Comparison of ENCODE assay signal across 10 cellular contexts in the genomic region with DNA sequence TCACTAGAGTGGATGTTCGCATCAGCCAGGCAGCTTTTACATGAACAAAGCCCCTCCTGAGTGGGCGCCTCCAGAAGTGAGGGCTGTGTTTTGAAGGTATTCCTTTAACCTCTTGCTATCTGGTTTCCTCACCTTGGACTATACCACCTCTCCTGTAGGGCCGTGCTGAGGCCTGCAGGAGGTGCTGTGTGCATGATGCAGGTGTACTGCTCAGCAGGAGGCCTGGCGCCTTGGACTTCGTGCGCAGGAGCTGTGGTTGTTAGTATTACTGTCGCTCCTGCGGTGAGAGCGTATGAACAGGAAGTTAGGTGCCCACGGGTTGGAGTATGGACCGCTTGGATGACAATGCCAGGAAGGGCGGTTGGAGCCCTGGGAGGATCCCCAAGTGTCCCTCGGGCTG.
DNase-seq lines count a peak whose midpoint lies in the region; ATAC-seq and TF ChIP-seq lines count a peak whose summit lies in the region.
"Had no signal": no experiment of that assay in that cellular context is flagged by ENCODE, and none has a peak within 500 bp of the region (broad histone marks: within the 10 kb centered on the region; RNA-seq: fewer than 3 reads in every experiment).

No MANE protein-coding gene starts in this region.

- no peaks in the 10 kb centered on the region for H3K4me1 ChIP-seq in Caco-2

- H3K27me3 ChIP-seq in Caco-2 (replicated peaks; ENCODE audit: control insufficient read depth, insufficient read depth, low read length) (no peaks in the 10 kb centered on the region), WERI-Rb-1 (ENCODE audit: insufficient read depth, low read depth, severe bottlenecking) (no peaks in the 10 kb centered on the region)

- H3K27me3 Mint-ChIP-seq in Caco-2 (ENCODE audit: insufficient read depth, unreplicated experiment), result peaks cover 2% of the 10 kb centered on the region

- H3K4me3 Mint-ChIP-seq in Caco-2 (ENCODE audit: unreplicated experiment), result no peak overlapping the region

- no TSS peak for BruUV-seq in Caco-2 (replicated peaks; lab: Mats Ljungman, UMichigan)

- intact Hi-C loops in Caco-2 (cut with micrococcal nuclease; ENCODE audit: unreplicated experiment), result no loop called here

- POLR2A ChIA-PET in Caco-2 (lab: Charles Lee), result no interaction called here

- H3K27ac Mint-ChIP-seq in Caco-2 (ENCODE audit: unreplicated experiment), result no peak overlapping the region

- H3K27ac ChIP-seq in WERI-Rb-1, result peak overlapping the region; percentile 92
- H3K27ac ChIP-seq: lower lobe of right lung had no signal

- no peaks in the 10 kb centered on the region for H3K9me3 Mint-ChIP-seq in Caco-2 (ENCODE audit: unreplicated experiment)

- peak in 1 of 2 experiments; percentile 55 for DNase-seq in Caco-2
- DNase-seq in GM20000 (ENCODE audit: low spot score), result no peak
- peak; percentile 79 for DNase-seq in WERI-Rb-1
- peak; percentile 70 for DNase-seq in iPS-NIHi11 (ENCODE audit: low spot score)
- no peak for DNase-seq in 8988T
- no peak for DNase-seq in LoVo (ENCODE audit: low spot score)
- DNase-seq in NCI-H446 (lab: John Stamatoyannopoulos, UW), result no peak
- DNase-seq: lower lobe of right lung; stimulated activated naive CD4-positive, alpha-beta T cell had no signal

- no peaks in the 10 kb centered on the region for H3K36me3 Mint-ChIP-seq in Caco-2 (ENCODE audit: insufficient read depth, unreplicated experiment)

- ATAC-seq in HG02759 (IDR thresholded peaks at IDR 0.05; ENCODE audit: unreplicated experiment), result no peak
- ATAC-seq: lower lobe of right lung had no signal

- TF ChIP-seq CTCF in Caco-2 (IDR thresholded peaks at IDR 0.05; ENCODE audit: insufficient read depth in 1 of 2, low read depth in 1 of 2, low read length in 1 of 2, severe bottlenecking in 1 of 2, unreplicated experiment in 1 of 2) (peak; percentile 51), GM20000 (IDR thresholded peaks at IDR 0.05; ENCODE audit: extremely low read depth, missing control alignments) (peak; percentile 51), WERI-Rb-1 (IDR thresholded peaks at IDR 0.05; ENCODE audit: low read depth, low read length) (peak; percentile 74)

- CTCF ChIA-PET in Caco-2 (lab: Charles Lee), result interaction anchor here (1.0 to 2.7 kb wide), 6 partner anchors 9 to 92 kb away, joined by 4 to 26 read pairs (median 5); no protein-coding TSS in a partner anchor

- H3K9me3 ChIP-seq in Caco-2 (no peaks in the 10 kb centered on the region), WERI-Rb-1 (ENCODE audit: severe bottlenecking) (no peaks in the 10 kb centered on the region)
- H3K9me3 ChIP-seq: lower lobe of right lung had no signal

- H3K36me3 ChIP-seq in Caco-2 (ENCODE audit: control insufficient read depth, insufficient read depth, low read length) (no peaks in the 10 kb centered on the region), WERI-Rb-1 (peaks cover 86% of the 10 kb centered on the region)
- H3K36me3 ChIP-seq: lower lobe of right lung had no signal

- H3K4me1 Mint-ChIP-seq in Caco-2 (ENCODE audit: low read depth, unreplicated experiment), result peaks cover 3% of the 10 kb centered on the region

- H3K4me3 ChIP-seq in Caco-2 (ENCODE audit: low read depth, low read length), result no peak overlapping the region
- no peak overlapping the region for H3K4me3 ChIP-seq in WERI-Rb-1 (ENCODE audit: low read depth, low read length)
- H3K4me3 ChIP-seq: lower lobe of right lung had no signal

Comparison
In these comparisons a context has a peak if more than half of its experiments do, and no peak if none do; other contexts are left out.
1. DNase-seq: peak in WERI-Rb-1 (single experiment) and iPS-NIHi11 (single experiment); none in GM20000 (single experiment), 8988T (single experiment), LoVo (single experiment) and NCI-H446 (0 of 2).
2. Peak in every context shown above with its lines, with median percentiles within 50 percentile points of each other: CTCF ChIP-seq.